ENCODE assay signal across 1 cellular context in genomic region chr19:36331353-36332228, GRCh38.
TF ChIP-seq lines count a peak whose summit lies in the region.

No MANE protein-coding gene starts in this region.

TF ChIP-seq in IMR-90, 13 proteins besides CTCF, POLR2A, EP300 and RAD21 (continued from another document):
- TF ChIP-seq RFX5 (IDR thresholded peaks at IDR 0.05; ENCODE audit: low read depth, low read length): peak; percentile 98
- TF ChIP-seq RCOR1 (IDR thresholded peaks at IDR 0.05; ENCODE audit: insufficient replicate concordance, low read length): no peak
- TF ChIP-seq MXI1 (IDR thresholded peaks at IDR 0.05; ENCODE audit: borderline replicate concordance, low read depth, low read length): peak; percentile 55; the same call in 1 of the 2 replicates
